Comparison of ENCODE assay signal across 13 cellular contexts in the genomic region with DNA sequence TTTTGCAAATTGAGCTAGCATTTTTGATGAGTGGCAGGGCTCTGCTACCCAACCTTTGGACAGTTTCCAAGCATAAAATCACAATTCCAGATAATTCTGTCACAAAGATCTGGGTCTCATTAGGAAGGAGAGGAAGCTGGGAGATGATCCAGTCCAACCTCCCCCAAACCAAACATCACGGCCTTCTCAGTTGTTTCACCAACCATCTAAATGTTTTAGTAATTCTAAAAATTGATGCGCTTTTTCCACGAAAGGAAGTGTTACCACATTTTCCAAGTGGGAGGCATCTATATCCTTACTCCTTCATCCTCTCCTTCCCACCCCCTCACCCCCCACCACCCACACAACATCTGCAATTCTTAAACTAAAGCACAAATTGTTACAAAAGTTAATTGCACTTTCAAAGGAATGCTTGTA.
DNase-seq lines count a peak whose midpoint lies in the region; ATAC-seq and TF ChIP-seq lines count a peak whose summit lies in the region.
"Had no signal": no experiment of that assay in that cellular context is flagged by ENCODE, and none has a peak within 500 bp of the region (broad histone marks: within the 10 kb centered on the region; RNA-seq: fewer than 3 reads in every experiment).

No MANE protein-coding gene starts in this region.

- H3F3A ChIP-seq in GM23248 (ENCODE audit: insufficient read depth) = peaks cover 90% of the 10 kb centered on the region

- H3K27ac ChIP-seq in GM23248 (peak overlapping the region; percentile 99), RWPE2 (ENCODE audit: poor library complexity, severe bottlenecking) (peak overlapping the region; percentile 99), stomach (peak overlapping the region in 4 of 5 donors; percentile 65 to 88 (median 85))

- no peaks in the 10 kb centered on the region for H3K9me3 Mint-ChIP-seq in activated naive CD4-positive, alpha-beta T cell treated with anti-CD3 and anti-CD28 coated beads for 36 hours
- H3K9me3 Mint-ChIP-seq: nephron progenitor cell had no signal

- no peaks in the 10 kb centered on the region for H4K20me1 ChIP-seq in GM23248 (ENCODE audit: insufficient read depth)

- DNase-seq in GM23248 (peak; percentile 59), RWPE2 (ENCODE audit: low spot score) (no peak), fibroblast of pulmonary artery (ENCODE audit: low read depth) (peak; percentile 57), stomach (no peak), NCI-H1930 (lab: John Stamatoyannopoulos, UW) (no peak), KBM-7 (no peak)
- no peak for DNase-seq in activated naive CD4-positive, alpha-beta T cell treated with anti-CD3 and anti-CD28 coated beads for 36 hours
- DNase-seq: activated CD8-positive, alpha-beta memory T cell treated with anti-CD3 and anti-CD28 coated beads for 24 hours; activated naive CD4-positive, alpha-beta T cell treated with Interleukin-2 at 50 U/mL for 16 hours; MV-4-11; nephron progenitor cell had no signal

- intact Hi-C loops in stomach (cut with DNase I; ENCODE audit: low total_unique reads) = no loop called here
- intact Hi-C loops in activated naive CD4-positive, alpha-beta T cell treated with anti-CD3 and anti-CD28 coated beads for 36 hours (cut with micrococcal nuclease) = no loop called here

- no peak for TF ChIP-seq EP300 in stomach (IDR thresholded peaks at IDR 0.05)

- peaks cover 78% of the 10 kb centered on the region for H3K4me1 ChIP-seq in GM23248 (ENCODE audit: insufficient read depth)
- H3K4me1 ChIP-seq in RWPE2 (ENCODE audit: insufficient read depth, poor library complexity, severe bottlenecking) = peaks cover 86% of the 10 kb centered on the region
- H3K4me1 ChIP-seq in stomach = peaks cover 22 to 62% (median 43%) of the 10 kb centered on the region in 4 donors

- in situ Hi-C loops in GM23248 (cut with MboI) (no loop called here), KBM-7 (cut with MboI; ENCODE audit: low pct_unique_long_range_greater_than_20kb, low sequenced_read_pairs) (no loop called here)

- no peak overlapping the region for H3K27ac Mint-ChIP-seq in activated naive CD4-positive, alpha-beta T cell treated with anti-CD3 and anti-CD28 coated beads for 36 hours
- H3K27ac Mint-ChIP-seq: CD14-positive monocyte, nephron progenitor cell had no signal

- H2AFZ ChIP-seq in GM23248 = no peak overlapping the region

- H3K9me3 ChIP-seq in GM23248 (ENCODE audit: low read depth) (no peaks in the 10 kb centered on the region), RWPE2 (ENCODE audit: severe bottlenecking) (no peaks in the 10 kb centered on the region), stomach (no peaks in the 10 kb centered on the region)

- H3K9me2 ChIP-seq in GM23248 (ENCODE audit: insufficient read depth) = no peaks in the 10 kb centered on the region

- peaks cover 16% of the 10 kb centered on the region for H3K27me3 Mint-ChIP-seq in activated naive CD4-positive, alpha-beta T cell treated with anti-CD3 and anti-CD28 coated beads for 36 hours (ENCODE audit: low read depth)

- H3K4me3 Mint-ChIP-seq in activated naive CD4-positive, alpha-beta T cell treated with anti-CD3 and anti-CD28 coated beads for 36 hours = no peak overlapping the region
- H3K4me3 Mint-ChIP-seq: CD14-positive monocyte, nephron progenitor cell had no signal

- peak overlapping the region; percentile 74 for H3K9ac ChIP-seq in GM23248

- ATAC-seq in RWPE2 (ENCODE audit: low read depth) (no peak), HG03460 (IDR thresholded peaks at IDR 0.05; ENCODE audit: unreplicated experiment) (no peak)

- H3K27me3 ChIP-seq in GM23248 (replicated peaks; ENCODE audit: insufficient read depth) (no peaks in the 10 kb centered on the region), RWPE2 (ENCODE audit: insufficient read depth, poor library complexity, severe bottlenecking) (no peaks in the 10 kb centered on the region), stomach (no peaks in the 10 kb centered on the region)

- H3K4me2 ChIP-seq in GM23248 (ENCODE audit: unreplicated experiment) = peak overlapping the region; percentile 61

- TF ChIP-seq CTCF in RWPE2 (IDR thresholded peaks at IDR 0.05; ENCODE audit: poor library complexity, severe bottlenecking) (no peak), fibroblast of pulmonary artery (IDR thresholded peaks at IDR 0.05; ENCODE audit: low read length, missing control alignments) (no peak), stomach (IDR thresholded peaks at IDR 0.05) (no peak)

- H3K4me3 ChIP-seq in GM23248 (peak overlapping the region; percentile 26; the same call in 1 of the 2 replicates), RWPE2 (ENCODE audit: severe bottlenecking) (no peak overlapping the region), fibroblast of pulmonary artery (replicated peaks; ENCODE audit: low read depth, low read length) (no peak overlapping the region), stomach (no peak overlapping the region)

- H3K36me3 ChIP-seq in GM23248 (ENCODE audit: low read depth) (no peaks in the 10 kb centered on the region), RWPE2 (ENCODE audit: low read depth) (peaks cover 56% of the 10 kb centered on the region), stomach (no peaks in the 10 kb centered on the region)

- CTCF ChIA-PET in activated naive CD4-positive, alpha-beta T cell treated with anti-CD3 and anti-CD28 coated beads for 36 hours (lab: Charles Lee) = no interaction called here

- peaks cover 82% of the 10 kb centered on the region for H3K79me2 ChIP-seq in GM23248 (ENCODE audit: insufficient read depth)

- no peak for TF ChIP-seq POLR2A in stomach (IDR thresholded peaks at IDR 0.05)

- peaks cover 1% of the 10 kb centered on the region for H3K4me1 Mint-ChIP-seq in activated naive CD4-positive, alpha-beta T cell treated with anti-CD3 and anti-CD28 coated beads for 36 hours (ENCODE audit: low read depth)
- H3K4me1 Mint-ChIP-seq: CD14-positive monocyte had no signal

- 0 to 3% methylated on average over 3 of the region's 3 CpGs for WGBS in GM23248 (ENCODE audit: low coverage in 1 of 2, low lambda C conversion rate in 2 of 2, missing lambda C conversion rate in 2 of 2), 2 experiments
- 71 to 82% (median 75%) methylated on average over 3 of the region's 3 CpGs for WGBS in stomach, 5 donors

- no peaks in the 10 kb centered on the region for H3K36me3 Mint-ChIP-seq in activated naive CD4-positive, alpha-beta T cell treated with anti-CD3 and anti-CD28 coated beads for 36 hours (ENCODE audit: low read depth)
- H3K36me3 Mint-ChIP-seq: CD14-positive monocyte had no signal

Comparison
In these comparisons a context has a peak if more than half of its experiments do, and no peak if none do; other contexts are left out.
1. DNase-seq: peak in GM23248 (single experiment) and fibroblast of pulmonary artery (single experiment); none in RWPE2 (single experiment), stomach (single experiment), activated naive CD4-positive, alpha-beta T cell treated with anti-CD3 and anti-CD28 coated beads for 36 hours (single experiment), NCI-H1930 (0 of 2) and KBM-7 (single experiment).
2. Peak in every context shown above with its lines, with median percentiles within 50 percentile points of each other: H3K27ac ChIP-seq.